Comparison of ENCODE assay signal across 8 cellular contexts in genomic region chr18:63366270-63366990, GRCh38. TPM values are rescaled to one million over a fixed set of nuclear protein-coding genes. Genes with fewer than 3 reads are reported as not detected.
A peak's percentile ranks its signal among the peaks of the same experiment; 100 is the strongest.
DNase-seq lines count a peak whose midpoint lies in the region; ATAC-seq and TF ChIP-seq lines count a peak whose summit lies in the region.

No MANE protein-coding gene starts in this region.

- peak overlapping the region; percentile 91 for H3K4ac ChIP-seq in IMR-90 (ENCODE audit: low read depth, low read length)

- CTCF ChIA-PET in IMR-90 (lab: Yijun Ruan, JAX), result no interaction called here

- no peak overlapping the region for H2BK15ac ChIP-seq in IMR-90 (ENCODE audit: low read depth, low read length)

- H3K36me3 ChIP-seq in IMR-90 (ENCODE audit: control insufficient read depth, insufficient read depth, low read length), result peaks cover 7% of the 10 kb centered on the region
- H3K36me3 ChIP-seq in iPS-15b (ENCODE audit: control insufficient read depth, insufficient read depth, low read length), result no peaks in the 10 kb centered on the region
- peaks cover 12% of the 10 kb centered on the region for H3K36me3 ChIP-seq in skeletal muscle satellite cell (ENCODE audit: insufficient read depth, low read length)

- in situ Hi-C loops in IMR-90 (cut with MboI; ENCODE audit: low sequenced_read_pairs) (no loop called here), astrocyte of the spinal cord (cut with HindIII; ENCODE audit: low sequenced_read_pairs) (no loop called here)

- H2AFZ ChIP-seq in IMR-90 (replicated peaks; ENCODE audit: low read length, poor library complexity), result peak overlapping the region; percentile 99

- H2AK5ac ChIP-seq in IMR-90 (ENCODE audit: low read depth, low read length), result peak overlapping the region; percentile 92; the same call in 1 of the 2 replicates

- TF ChIP-seq CTCF in IMR-90 (conservative IDR thresholded peaks at IDR 0.05; ENCODE audit: low read depth, low read length), result no peak
- TF ChIP-seq CTCF in astrocyte of the spinal cord (IDR thresholded peaks at IDR 0.05; ENCODE audit: low read depth, low read length), result no peak

- POLR2A ChIA-PET in IMR-90 (lab: Charles Lee; ENCODE audit: unreplicated experiment), result interaction anchor here (1.0 kb wide), 1 partner anchor 10 kb away, joined by 11 read pairs; no protein-coding TSS in a partner anchor

- peak overlapping the region; percentile 99 for H3K23ac ChIP-seq in IMR-90 (ENCODE audit: low read depth, low read length)

- peak; percentile 92 for DNase-seq in DMS53 (lab: John Stamatoyannopoulos, UW)
- peak; percentile 69 for DNase-seq in IMR-90
- peak; percentile 64 for DNase-seq in T-helper 9 cell
- DNase-seq in astrocyte of the spinal cord (ENCODE audit: low read depth, low spot score), result peak; percentile 70
- no peak for DNase-seq in NCI-H187 treated with DMSO at 0.1 percent for 48 hours (lab: John Stamatoyannopoulos, UW)

- H3K14ac ChIP-seq in IMR-90 (replicated peaks; ENCODE audit: low read depth, low read length), result peak overlapping the region; percentile 87

- no peak for TF ChIP-seq RAD21 in IMR-90 (IDR thresholded peaks at IDR 0.05; ENCODE audit: low read length)

- peaks cover 8 to 38% of the 10 kb centered on the region in 2 experiments for H3K79me1 ChIP-seq in IMR-90 (ENCODE audit: low read depth in 1 of 2, low read length in 2 of 2)

- peaks cover 5% of the 10 kb centered on the region for H3K9me1 ChIP-seq in IMR-90 (ENCODE audit: insufficient read depth, low read length)

- H4K5ac ChIP-seq in IMR-90 (ENCODE audit: low read depth, low read length), result no peak overlapping the region

- peak overlapping the region; percentile 60 for H2BK120ac ChIP-seq in IMR-90 (ENCODE audit: low read depth, low read length)

- peak overlapping the region; percentile 83 for H3K9ac ChIP-seq in IMR-90 (ENCODE audit: low read depth, low read length)
- H3K9ac ChIP-seq in iPS-15b (ENCODE audit: low read depth, low read length), result peak overlapping the region; percentile 70
- H3K9ac ChIP-seq in skeletal muscle satellite cell (ENCODE audit: low read depth, low read length), result peak overlapping the region; percentile 98

- H3K4me3 ChIP-seq in IMR-90 (ENCODE audit: insufficient read depth, low read depth, low read length) (peak overlapping the region; percentile 75), astrocyte of the spinal cord (ENCODE audit: low read depth, low read length) (peak overlapping the region; percentile 74), iPS-15b (ENCODE audit: low read depth, low read length) (peak overlapping the region; percentile 83), skeletal muscle satellite cell (ENCODE audit: low read length) (peak overlapping the region; percentile 91)

- 1% methylated on average over 26 of the region's 60 CpGs; no CpG with 5 or more reads in 1 of the 2 experiments for WGBS in IMR-90 (ENCODE audit: extremely low coverage in 2 of 2, insufficient read length in 1 of 2), 2 experiments

- H4K8ac ChIP-seq in IMR-90 (ENCODE audit: low read depth in 2 of 2, low read length in 2 of 2), result peak overlapping the region; percentile 21 to 69; a peak in 3 of 4 replicates

- H3K56ac ChIP-seq in IMR-90 (ENCODE audit: extremely low read depth, insufficient read depth, low read length), result peak overlapping the region; percentile 78; the same call in 1 of the 2 replicates

- no peak for TF ChIP-seq POLR2A in IMR-90 (IDR thresholded peaks at IDR 0.05; ENCODE audit: low read depth, low read length)

- H3K27me3 ChIP-seq in IMR-90 (ENCODE audit: control insufficient read depth, insufficient read depth, low read length), result no peaks in the 10 kb centered on the region
- no peaks in the 10 kb centered on the region for H3K27me3 ChIP-seq in iPS-15b (ENCODE audit: control insufficient read depth, insufficient read depth, low read length)
- no peaks in the 10 kb centered on the region for H3K27me3 ChIP-seq in skeletal muscle satellite cell (ENCODE audit: control insufficient read depth, insufficient read depth, low read length)

- ATAC-seq in GM21528 (IDR thresholded peaks at IDR 0.05; ENCODE audit: low FRiP score, unreplicated experiment) (peak; percentile 51), IMR-90 (ENCODE audit: low read depth) (peak; percentile 8)

- peak overlapping the region; percentile 91 for H2AK9ac ChIP-seq in IMR-90 (replicated peaks; ENCODE audit: low read depth, low read length, poor library complexity)

- no TSS peak for BruUV-seq in IMR-90 (replicated peaks; lab: Mats Ljungman, UMichigan)

- H3K4me2 ChIP-seq in IMR-90 (ENCODE audit: low read depth, low read length) (peak overlapping the region; percentile 84), skeletal muscle satellite cell (ENCODE audit: low read length) (peak overlapping the region; percentile 92)

- H3K4me1 ChIP-seq in IMR-90 (ENCODE audit: control insufficient read depth, insufficient read depth, low read length) (0 out of 2 replicates have a peak, but pooled peaks cover 3% of the 10 kb centered on the region), iPS-15b (ENCODE audit: control insufficient read depth, insufficient read depth, low read length) (peaks cover 3% of the 10 kb centered on the region), skeletal muscle satellite cell (ENCODE audit: control insufficient read depth, insufficient read depth, low read length) (peaks cover 18% of the 10 kb centered on the region)

- H2BK5ac ChIP-seq in IMR-90 (ENCODE audit: low read depth, low read length, poor library complexity, severe bottlenecking), result peak overlapping the region; percentile 71

- H4K20me1 ChIP-seq in IMR-90 (ENCODE audit: insufficient read depth, low read length), result peaks cover 16% of the 10 kb centered on the region

- peak overlapping the region; percentile 79 for H3K27ac ChIP-seq in IMR-90 (ENCODE audit: insufficient read depth, low read length)

- no peak overlapping the region; the same call in 1 of the 2 replicates for H3K18ac ChIP-seq in IMR-90 (ENCODE audit: low read depth, low read length)

- dilution Hi-C loops in IMR-90 (cut with HindIII; ENCODE audit: low sequenced_read_pairs, unreplicated experiment), result no loop called here

- intact Hi-C loops in IMR-90 (cut with micrococcal nuclease), result no loop called here

- peak overlapping the region; percentile 40; the same call in 1 of the 2 replicates for H2BK20ac ChIP-seq in IMR-90 (ENCODE audit: low read depth, low read length)

- H4K91ac ChIP-seq in IMR-90 (ENCODE audit: insufficient read depth, low read depth, low read length), result peak overlapping the region; percentile 68; the same call in 1 of the 2 replicates

- H3K9me3 ChIP-seq in IMR-90 (ENCODE audit: control insufficient read depth, insufficient read depth, low read length) (no peaks in the 10 kb centered on the region), iPS-15b (ENCODE audit: control insufficient read depth, insufficient read depth, low read length) (no peaks in the 10 kb centered on the region), skeletal muscle satellite cell (replicated peaks; ENCODE audit: low read length) (no peaks in the 10 kb centered on the region)

TF ChIP-seq in IMR-90, 13 proteins besides CTCF, POLR2A, EP300 and RAD21:
- TF ChIP-seq SMC3 (IDR thresholded peaks at IDR 0.05; ENCODE audit: low read depth, low read length), result no peak
- TF ChIP-seq FOS (IDR thresholded peaks at IDR 0.05; ENCODE audit: low read depth, low read length), result peak; percentile 36; the same call in 1 of the 2 replicates
- TF ChIP-seq NFE2L2 (IDR thresholded peaks at IDR 0.05; ENCODE audit: low read depth, low read length), result no peak
- TF ChIP-seq MXI1 (IDR thresholded peaks at IDR 0.05; ENCODE audit: borderline replicate concordance, low read depth, low read length), result no peak
- TF ChIP-seq RCOR1 (IDR thresholded peaks at IDR 0.05; ENCODE audit: insufficient replicate concordance, low read length), result peak; percentile 42
- no peak; the same call in 1 of the 2 replicates for TF ChIP-seq BHLHE40 (IDR thresholded peaks at IDR 0.05; ENCODE audit: low read depth, low read length)

RNA-seq across cellular contexts. Expression of gene KDSR, which starts 0.6 kb away (rescaled TPM):
- total RNA-seq in IMR-90 (2012; rRNA removed), result 21.5 and 23.3 TPM in 2 replicates
- polyA plus RNA-seq in IMR-90 (2012; rRNA removed), result 19.3 and 21.9 TPM in 2 replicates
- 13.9 and 41.4 TPM in 2 replicates for polyA plus RNA-seq in IMR-90 (2012; cell fraction: cytosol; rRNA removed)
- 8.6 and 22.4 TPM in 2 replicates for polyA plus RNA-seq in IMR-90 (2012; cell fraction: nucleus; rRNA removed; ENCODE audit: low replicate concordance)
- total RNA-seq in skeletal muscle satellite cell (2012; rRNA removed), result 30.8 and 37.8 TPM in 2 replicates

RNA-seq across cellular contexts. Expression of gene BCL2, which starts 46.9 kb away (rescaled TPM):
- 0.54 and 0.56 TPM in 2 replicates for total RNA-seq in IMR-90 (2012; rRNA removed)
- polyA plus RNA-seq in IMR-90 (2012; rRNA removed), result 0.24 and 0.33 TPM in 2 replicates
- polyA plus RNA-seq in IMR-90 (2012; cell fraction: cytosol; rRNA removed), result 0.14 and 0.19 TPM in 2 replicates
- polyA plus RNA-seq in IMR-90 (2012; cell fraction: nucleus; rRNA removed; ENCODE audit: low replicate concordance), result 0.11 and 0.15 TPM in 2 replicates
- total RNA-seq in skeletal muscle satellite cell (2012; rRNA removed), result 0.66 and 1.5 TPM in 2 replicates

RNA-seq across cellular contexts. Expression of gene VPS4B, which starts 55.8 kb away (rescaled TPM):
- total RNA-seq in IMR-90 (2012; rRNA removed), result 31.5 and 41.1 TPM in 2 replicates
- 14.3 and 16.2 TPM in 2 replicates for polyA plus RNA-seq in IMR-90 (2012; rRNA removed)
- polyA plus RNA-seq in IMR-90 (2012; cell fraction: cytosol; rRNA removed), result 3.5 and 5.8 TPM in 2 replicates
- polyA plus RNA-seq in IMR-90 (2012; cell fraction: nucleus; rRNA removed; ENCODE audit: low replicate concordance), result 3.2 and 8.5 TPM in 2 replicates
- total RNA-seq in skeletal muscle satellite cell (2012; rRNA removed), result 29.9 and 32.4 TPM in 2 replicates
